1 cellular context compared by ENCODE assay signal in genomic region chr7:116545411-116545993, GRCh38.
TF ChIP-seq lines count a peak whose summit lies in the region.

No MANE protein-coding gene starts in this region.

TF ChIP-seq in endothelial cell of umbilical vein, 7 proteins besides CTCF, POLR2A, EP300 and RAD21:
- TF ChIP-seq POLR2AphosphoS5 (IDR thresholded peaks at IDR 0.05; ENCODE audit: insufficient read depth, low read depth, low read length) = peak; percentile 41
- TF ChIP-seq EZH2 (IDR thresholded peaks at IDR 0.05; ENCODE audit: borderline replicate concordance, low read depth, low read length, severe bottlenecking) = no peak
